ENCODE assay signal across 26 cellular contexts in genomic region chr10:100041620-100042019, GRCh38. TPM values are rescaled to one million over a fixed set of nuclear protein-coding genes. Genes with fewer than 3 reads are reported as not detected.
DNase-seq lines count a peak whose midpoint lies in the region; ATAC-seq and TF ChIP-seq lines count a peak whose summit lies in the region.
"Had no signal": no experiment of that assay in that cellular context is flagged by ENCODE, and none has a peak within 500 bp of the region (broad histone marks: within the 10 kb centered on the region; RNA-seq: fewer than 3 reads in every experiment).

No MANE protein-coding gene starts in this region.

- no peak overlapping the region for H3K27ac ChIP-seq in breast epithelium
- no peak overlapping the region for H3K27ac ChIP-seq in thyroid gland
- no peak overlapping the region for H3K27ac ChIP-seq in coronary artery
- H3K27ac ChIP-seq: BLaER1 treated with 17β-estradiol and CSF1 and Interleukin-3, amounts not matched to agents 10 nM and 100 nM; Peyer's patch had no signal

- TF ChIP-seq POLR2A in breast epithelium (IDR thresholded peaks at IDR 0.05) (no peak), thyroid gland (IDR thresholded peaks at IDR 0.05) (no peak), GM18505 (IDR thresholded peaks at IDR 0.05; ENCODE audit: borderline replicate concordance, extremely low read depth, insufficient read depth, insufficient read length) (no peak)

- no peaks in the 10 kb centered on the region for H3K36me3 Mint-ChIP-seq in MCF 10A (ENCODE audit: insufficient read depth, unreplicated experiment)

- H3K4me3 Mint-ChIP-seq in MCF 10A (ENCODE audit: unreplicated experiment), result no peak overlapping the region
- H3K4me3 Mint-ChIP-seq: CD4-positive, alpha-beta T cell; GM23338; H9; T-helper 17 cell had no signal

- peak; percentile 31 for DNase-seq in MCF 10A (ENCODE audit: unreplicated experiment)
- DNase-seq in breast epithelium (ENCODE audit: low spot score in 2 of 2), result no peak
- DNase-seq in RPMI8226, result peak; percentile 35
- DNase-seq in myocyte (ENCODE audit: low read depth), result peak; percentile 59
- DNase-seq in thyroid gland, result peak; percentile 53 to 65
- DNase-seq in coronary artery (ENCODE audit: low spot score), result no peak
- DNase-seq: CD4-positive, alpha-beta T cell; GF-D8; H9; IMR-90; KG1; MM.1S; NCI-H1417; NCI-H1694; NCI-H2029 treated with DMSO at 0.1 percent for 48 hours; NCI-H2171; NCI-H345; NCI-H510A treated with DMSO at 0.1 percent for 48 hours; Peyer's patch; SK-N-SH; T-helper 17 cell had no signal

- no peaks in the 10 kb centered on the region for H3K27me3 Mint-ChIP-seq in MCF 10A (ENCODE audit: insufficient read depth, unreplicated experiment)

- intact Hi-C loops in MCF 10A (cut with micrococcal nuclease) (loop anchor here (10.0 kb wide), 1 partner anchor 143 kb away; the partner anchor contains the start of gene ERLIN1), breast epithelium (cut with DNase I; ENCODE audit: low total_unique reads) (no loop called here), thyroid gland (cut with DNase I) (no loop called here)

- no peak overlapping the region for H3K27ac Mint-ChIP-seq in MCF 10A (ENCODE audit: low read depth, unreplicated experiment)
- H3K27ac Mint-ChIP-seq: CD4-positive, alpha-beta T cell; GM23338; T-helper 17 cell had no signal

- H3K4me1 Mint-ChIP-seq in MCF 10A (ENCODE audit: insufficient read depth, unreplicated experiment), result peaks cover 28% of the 10 kb centered on the region
- H3K4me1 Mint-ChIP-seq: T-helper 17 cell had no signal

- H3K9me3 ChIP-seq in breast epithelium (no peaks in the 10 kb centered on the region), thyroid gland (no peaks in the 10 kb centered on the region)
- H3K9me3 ChIP-seq: BLaER1 treated with 17β-estradiol and CSF1 and Interleukin-3, amounts not matched to agents 10 nM and 100 nM; Peyer's patch; SK-N-SH had no signal

- H3K4me1 ChIP-seq in breast epithelium (no peaks in the 10 kb centered on the region), thyroid gland (no peaks in the 10 kb centered on the region)

- POLR2A ChIA-PET in MCF 10A (lab: Yijun Ruan, JAX), result interaction anchor here (0.7 to 10.9 kb wide), 6 partner anchors 13 to 310 kb away, joined by 3 to 179 read pairs (median 3); partner anchors contain the start of genes COX15, CUTC and DNMBP

- H3K9me3 Mint-ChIP-seq in MCF 10A (ENCODE audit: unreplicated experiment), result no peaks in the 10 kb centered on the region
- H3K9me3 Mint-ChIP-seq: CD4-positive, alpha-beta T cell; GM23338; H9 had no signal

- H3K4me3 ChIP-seq in breast epithelium (no peak overlapping the region), thyroid gland (replicated peaks in 1 of 3) (no peak overlapping the region), coronary artery (no peak overlapping the region)
- H3K4me3 ChIP-seq: BLaER1 treated with 17β-estradiol and CSF1 and Interleukin-3, amounts not matched to agents 10 nM and 100 nM; GM23338; Peyer's patch had no signal

- no peaks in the 10 kb centered on the region for H3K36me3 ChIP-seq in breast epithelium
- no peaks in the 10 kb centered on the region for H3K36me3 ChIP-seq in thyroid gland
- H3K36me3 ChIP-seq: BLaER1 treated with 17β-estradiol and CSF1 and Interleukin-3, amounts not matched to agents 10 nM and 100 nM; Peyer's patch had no signal

- WGBS in thyroid gland, 2 donors, result 79 to 94% methylated on average over 1 of the region's 1 CpG

- TF ChIP-seq CTCF in MCF 10A (IDR thresholded peaks at IDR 0.05; ENCODE audit: unreplicated experiment), result no peak
- TF ChIP-seq CTCF in breast epithelium (IDR thresholded peaks at IDR 0.05), result no peak
- TF ChIP-seq CTCF in thyroid gland (IDR thresholded peaks at IDR 0.05), result no peak
- TF ChIP-seq CTCF in coronary artery (IDR thresholded peaks at IDR 0.05), result no peak

- ATAC-seq in GM21447 (IDR thresholded peaks at IDR 0.05; ENCODE audit: unreplicated experiment), result no peak
- ATAC-seq in GM18505 (IDR thresholded peaks at IDR 0.05; ENCODE audit: unreplicated experiment), result no peak
- ATAC-seq: GM23338, T-helper 17 cell had no signal

- CTCF ChIA-PET in MCF 10A (lab: Yijun Ruan, JAX), result interaction anchor here (0.6 to 7.6 kb wide), 7 partner anchors 8 to 195 kb away, joined by 3 to 92 read pairs (median 4); partner anchors contain the start of gene DNMBP

- no TSS peak for BruUV-seq in MCF 10A (replicated peaks; lab: Mats Ljungman, UMichigan)

- H3K27me3 ChIP-seq in breast epithelium (no peaks in the 10 kb centered on the region), thyroid gland (no peaks in the 10 kb centered on the region)
- H3K27me3 ChIP-seq: BLaER1 treated with 17β-estradiol and CSF1 and Interleukin-3, amounts not matched to agents 10 nM and 100 nM; Peyer's patch had no signal

RNA-seq across cellular contexts. Expression of gene DNMBP, which starts 31.9 kb away (rescaled TPM):
- total RNA-seq in MCF 10A (2022), result 11.3 and 14.3 TPM in 2 replicates
- 10 to 100 TPM; 15.1 to 20.6 (median 15.5) TPM for total RNA-seq in breast epithelium
- total RNA-seq in myocyte, result 12.8 and 16.1 TPM in 2 replicates
- 8.5 TPM for polyA plus RNA-seq in myocyte (2012)
- 10 to 100 TPM; 11.7 to 17.4 (median 13.4) TPM for total RNA-seq in thyroid gland

RNA-seq across cellular contexts. Expression of gene CPN1, which starts 40.0 kb away (rescaled TPM):
- total RNA-seq in MCF 10A (2022) (not detected in 2 replicates), breast epithelium (not detected), myocyte (not detected in 2 replicates), thyroid gland (not detected)
- not detected for polyA plus RNA-seq in myocyte (2012)
- total RNA-seq: CD4-positive, alpha-beta T cell; GM23338; H9; IMR-90; Peyer's patch; T-helper 17 cell had no signal
- polyA plus RNA-seq: AG04450, IMR-90, SK-N-SH had no signal

Comparison
In these comparisons a context has a peak if more than half of its experiments do, and no peak if none do; other contexts are left out.
1. DNase-seq: peak in MCF 10A (single experiment), RPMI8226 (single experiment), myocyte (single experiment) and thyroid gland (2 of 2); none in breast epithelium (0 of 2) and coronary artery (single experiment).